ENCODE assay signal across 17 cellular contexts in the genomic region with DNA sequence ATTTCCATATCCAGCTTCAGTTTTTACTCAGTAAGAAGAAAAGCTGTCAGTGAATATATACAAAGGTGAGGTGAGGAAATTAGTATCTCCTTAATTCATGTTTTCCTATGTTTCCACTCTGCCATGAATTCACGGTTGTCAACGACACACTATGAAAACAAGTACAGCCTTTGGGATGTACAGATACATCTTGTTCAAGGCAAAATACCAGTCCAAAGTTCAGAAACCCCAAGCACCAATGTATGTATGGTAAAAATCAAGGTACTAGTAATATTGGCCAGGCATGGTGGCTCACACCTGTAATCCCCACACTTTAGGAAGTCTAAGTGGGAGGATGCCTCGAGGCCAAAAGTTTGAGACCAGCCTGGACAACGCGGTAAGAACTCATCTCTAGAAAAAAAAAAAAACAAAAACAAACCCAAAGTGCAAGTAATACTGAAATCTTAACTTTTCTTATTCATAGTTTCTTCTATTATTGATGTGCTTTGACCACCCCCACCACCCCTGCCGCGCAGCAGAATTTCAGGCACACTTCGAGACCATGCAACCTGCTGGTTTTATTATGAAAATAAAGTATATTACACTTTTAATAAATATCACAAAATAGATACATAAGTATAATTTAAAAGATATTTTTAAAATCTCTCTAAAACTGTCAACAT. TPM values are rescaled to one million over a fixed set of nuclear protein-coding genes. Genes with fewer than 3 reads are reported as not detected.
DNase-seq lines count a peak whose midpoint lies in the region; ATAC-seq, FAIRE-seq and TF ChIP-seq lines count a peak whose summit lies in the region.
"Had no signal": no experiment of that assay in that cellular context is flagged by ENCODE, and none has a peak within 500 bp of the region (broad histone marks: within the 10 kb centered on the region; RNA-seq: fewer than 3 reads in every experiment).

No MANE protein-coding gene starts in this region.

- FAIRE-seq in D721Med (lab: Jason Lieb, UNC): no peak
- FAIRE-seq: endothelial cell of umbilical vein, frontal cortex had no signal

- no peak for TF ChIP-seq CTCF in D721Med (IDR thresholded peaks at IDR 0.05; ENCODE audit: insufficient read depth, missing control alignments)

- H3K27me3 Mint-ChIP-seq in activated CD4-positive, alpha-beta T cell treated with anti-CD3 and anti-CD28 coated beads for 36 hours: no peaks in the 10 kb centered on the region
- H3K27me3 Mint-ChIP-seq in CD4-positive, CD25-positive, alpha-beta regulatory T cell: no peaks in the 10 kb centered on the region
- no peaks in the 10 kb centered on the region for H3K27me3 Mint-ChIP-seq in activated T-helper 1 cell treated with anti-CD3 and anti-CD28 coated beads, Interleukin-12 subunit alpha, Interleukin-12 subunit beta, Interleukin-2, Interleukin-4 antibody, amounts not matched to agents 30 ng/mL and 10 ng/mL and 1 ng/mL, durations not matched to agents 14 hours and 24 hours and 36 hours (ENCODE audit: insufficient read depth)
- H3K27me3 Mint-ChIP-seq in immature natural killer cell (ENCODE audit: low read depth in 3 of 3): peaks cover 30 to 55% (median 44%) of the 10 kb centered on the region in 3 donors

- peak overlapping the region; percentile 72 for H3K4me3 ChIP-seq in CD4-positive, CD25-positive, alpha-beta regulatory T cell (ENCODE audit: low read depth, low read length)
- H3K4me3 ChIP-seq: colonic mucosa, upper lobe of right lung had no signal

- CTCF ChIA-PET in activated CD4-positive, alpha-beta T cell treated with anti-CD3 and anti-CD28 coated beads for 36 hours (lab: Charles Lee): interaction anchor here (0.6 to 2.0 kb wide), 4 partner anchors 10 to 30 kb away, joined by 3 to 4 read pairs (median 4); no protein-coding TSS in a partner anchor

- peak; percentile 62 for DNase-seq in activated CD4-positive, alpha-beta T cell treated with anti-CD3 and anti-CD28 coated beads for 36 hours
- no peak for DNase-seq in activated CD4-positive, alpha-beta T cell treated with anti-CD3 and anti-CD28 coated beads, Interleukin-2, amount 50 U/mL, for 4 hours
- no peak for DNase-seq in CD4-positive, CD25-positive, alpha-beta regulatory T cell
- DNase-seq in activated T-helper 1 cell treated with anti-CD3 and anti-CD28 coated beads, Interleukin-12 subunit alpha, Interleukin-12 subunit beta, Interleukin-2, Interleukin-4 antibody, amounts not matched to agents 30 ng/mL and 10 ng/mL and 1 ng/mL, durations not matched to agents 14 hours and 24 hours and 36 hours (ENCODE audit: low spot score): no peak
- DNase-seq in immature natural killer cell: no peak
- DNase-seq in SIG-M5 treated with dmso at 0.1 percent for 504 hours (lab: John Stamatoyannopoulos, UW; ENCODE audit: unreplicated experiment): no peak
- no peak for DNase-seq in D721Med (ENCODE audit: insufficient read length, low spot score)
- DNase-seq: colonic mucosa, NCI-H1092, NCI-H82, upper lobe of right lung had no signal

- H3K9me3 Mint-ChIP-seq in activated CD4-positive, alpha-beta T cell treated with anti-CD3 and anti-CD28 coated beads for 36 hours (ENCODE audit: low read depth): no peaks in the 10 kb centered on the region
- no peaks in the 10 kb centered on the region for H3K9me3 Mint-ChIP-seq in CD4-positive, CD25-positive, alpha-beta regulatory T cell
- H3K9me3 Mint-ChIP-seq in activated T-helper 1 cell treated with anti-CD3 and anti-CD28 coated beads, Interleukin-12 subunit alpha, Interleukin-12 subunit beta, Interleukin-2, Interleukin-4 antibody, amounts not matched to agents 30 ng/mL and 10 ng/mL and 1 ng/mL, durations not matched to agents 14 hours and 24 hours and 36 hours: no peaks in the 10 kb centered on the region
- H3K9me3 Mint-ChIP-seq in immature natural killer cell: no peaks in the 10 kb centered on the region

- H3K9me3 ChIP-seq in CD4-positive, CD25-positive, alpha-beta regulatory T cell (ENCODE audit: control insufficient read depth in 2 of 2, low read length in 2 of 2): no peaks in the 10 kb centered on the region
- H3K9me3 ChIP-seq: colonic mucosa, upper lobe of right lung had no signal

- H3K27ac Mint-ChIP-seq in activated CD4-positive, alpha-beta T cell treated with anti-CD3 and anti-CD28 coated beads for 36 hours: peak overlapping the region; percentile 70
- peak overlapping the region; percentile 68 to 95 (median 90) for H3K27ac Mint-ChIP-seq in CD4-positive, CD25-positive, alpha-beta regulatory T cell
- H3K27ac Mint-ChIP-seq in activated T-helper 1 cell treated with anti-CD3 and anti-CD28 coated beads, Interleukin-12 subunit alpha, Interleukin-12 subunit beta, Interleukin-2, Interleukin-4 antibody, amounts not matched to agents 30 ng/mL and 10 ng/mL and 1 ng/mL, durations not matched to agents 14 hours and 24 hours and 36 hours: peak overlapping the region; percentile 88
- peak overlapping the region in 5 of 6 donors; percentile 74 to 89 (median 80) for H3K27ac Mint-ChIP-seq in immature natural killer cell

- peak overlapping the region; percentile 76 for H3K27ac ChIP-seq in CD4-positive, CD25-positive, alpha-beta regulatory T cell (ENCODE audit: insufficient read depth, low read length, poor library complexity, severe bottlenecking)
- H3K27ac ChIP-seq: C4-2B, colonic mucosa, upper lobe of right lung, VCaP had no signal

- H3K36me3 ChIP-seq in CD4-positive, CD25-positive, alpha-beta regulatory T cell (ENCODE audit: control insufficient read depth, insufficient read depth, low read length): no peaks in the 10 kb centered on the region
- H3K36me3 ChIP-seq: colonic mucosa, upper lobe of right lung had no signal

- peak overlapping the region; percentile 32 for H3K4me3 Mint-ChIP-seq in activated CD4-positive, alpha-beta T cell treated with anti-CD3 and anti-CD28 coated beads for 36 hours
- H3K4me3 Mint-ChIP-seq in CD4-positive, CD25-positive, alpha-beta regulatory T cell: peak overlapping the region; percentile 52 to 69 (median 56)
- peak overlapping the region; percentile 46 for H3K4me3 Mint-ChIP-seq in activated T-helper 1 cell treated with anti-CD3 and anti-CD28 coated beads, Interleukin-12 subunit alpha, Interleukin-12 subunit beta, Interleukin-2, Interleukin-4 antibody, amounts not matched to agents 30 ng/mL and 10 ng/mL and 1 ng/mL, durations not matched to agents 14 hours and 24 hours and 36 hours
- H3K4me3 Mint-ChIP-seq in immature natural killer cell: peak overlapping the region; percentile 64 to 78 (median 73)

- H3K27me3 ChIP-seq in CD4-positive, CD25-positive, alpha-beta regulatory T cell (ENCODE audit: control insufficient read depth, insufficient read depth, low read length): no peaks in the 10 kb centered on the region
- H3K27me3 ChIP-seq: colonic mucosa, upper lobe of right lung had no signal

- peaks cover 75% of the 10 kb centered on the region for H3K4me1 ChIP-seq in CD4-positive, CD25-positive, alpha-beta regulatory T cell (ENCODE audit: control insufficient read depth, insufficient read depth, low read length, poor library complexity, severe bottlenecking)

- H3K36me3 Mint-ChIP-seq in activated CD4-positive, alpha-beta T cell treated with anti-CD3 and anti-CD28 coated beads for 36 hours (ENCODE audit: low read depth): peaks cover 22% of the 10 kb centered on the region
- peaks cover 14% of the 10 kb centered on the region for H3K36me3 Mint-ChIP-seq in CD4-positive, CD25-positive, alpha-beta regulatory T cell
- H3K36me3 Mint-ChIP-seq in activated T-helper 1 cell treated with anti-CD3 and anti-CD28 coated beads, Interleukin-12 subunit alpha, Interleukin-12 subunit beta, Interleukin-2, Interleukin-4 antibody, amounts not matched to agents 30 ng/mL and 10 ng/mL and 1 ng/mL, durations not matched to agents 14 hours and 24 hours and 36 hours (ENCODE audit: low read depth): peaks cover 13% of the 10 kb centered on the region
- H3K36me3 Mint-ChIP-seq in immature natural killer cell: peaks cover 3 to 14% (median 13%) of the 10 kb centered on the region in 3 donors

- H3K4me1 Mint-ChIP-seq in activated CD4-positive, alpha-beta T cell treated with anti-CD3 and anti-CD28 coated beads for 36 hours: peaks cover 60% of the 10 kb centered on the region
- H3K4me1 Mint-ChIP-seq in CD4-positive, CD25-positive, alpha-beta regulatory T cell: peaks cover 41 to 64% (median 51%) of the 10 kb centered on the region in 4 donors
- H3K4me1 Mint-ChIP-seq in activated T-helper 1 cell treated with anti-CD3 and anti-CD28 coated beads, Interleukin-12 subunit alpha, Interleukin-12 subunit beta, Interleukin-2, Interleukin-4 antibody, amounts not matched to agents 30 ng/mL and 10 ng/mL and 1 ng/mL, durations not matched to agents 14 hours and 24 hours and 36 hours (ENCODE audit: low read depth): peaks cover 56% of the 10 kb centered on the region
- peaks cover 72 to 74% of the 10 kb centered on the region in 2 donors for H3K4me1 Mint-ChIP-seq in immature natural killer cell

- intact Hi-C loops in activated CD4-positive, alpha-beta T cell treated with anti-CD3 and anti-CD28 coated beads for 36 hours (cut with DNase I, micrococcal nuclease): loop anchor here (2.0 to 5.0 kb wide), 4 partner anchors 43 to 192 kb away; no protein-coding TSS in a partner anchor
- intact Hi-C loops in activated T-helper 1 cell treated with anti-CD3 and anti-CD28 coated beads, Interleukin-12 subunit alpha, Interleukin-12 subunit beta, Interleukin-2, Interleukin-4 antibody, amounts not matched to agents 30 ng/mL and 10 ng/mL and 1 ng/mL, durations not matched to agents 14 hours and 24 hours and 36 hours (cut with micrococcal nuclease): no loop called here

- POLR2A ChIA-PET in activated CD4-positive, alpha-beta T cell treated with anti-CD3 and anti-CD28 coated beads for 36 hours (lab: Charles Lee): interaction anchor here (0.5 to 1.0 kb wide), 4 partner anchors 9 to 38 kb away, joined by 3 to 6 read pairs (median 5); no protein-coding TSS in a partner anchor

- ATAC-seq in activated CD4-positive, alpha-beta T cell treated with anti-CD3 and anti-CD28 coated beads for 36 hours: no peak
- ATAC-seq in CD4-positive, CD25-positive, alpha-beta regulatory T cell (ENCODE audit: low read depth in 2 of 2): no peak
- ATAC-seq in GM21447 (IDR thresholded peaks at IDR 0.05; ENCODE audit: unreplicated experiment): no peak
- ATAC-seq: SK-N-SH treated with all-trans-retinoic acid at 6 μM for 48 hours, upper lobe of right lung had no signal

RNA-seq across cellular contexts. Expression of a gene that starts 3.5 kb away (rescaled TPM):
- total RNA-seq in activated CD4-positive, alpha-beta T cell treated with anti-CD3 and anti-CD28 coated beads for 36 hours: 10 to 100 TPM; 68.5 to 73.7 TPM
- total RNA-seq in CD4-positive, CD25-positive, alpha-beta regulatory T cell: 115 TPM
- polyA plus RNA-seq in CD4-positive, CD25-positive, alpha-beta regulatory T cell: 10 to 100 TPM; 55.3 to 94.3 (median 64.7) TPM
- total RNA-seq in activated T-helper 1 cell treated with anti-CD3 and anti-CD28 coated beads, Interleukin-12 subunit alpha, Interleukin-12 subunit beta, Interleukin-2, Interleukin-4 antibody, amounts not matched to agents 30 ng/mL and 10 ng/mL and 1 ng/mL, durations not matched to agents 14 hours and 24 hours and 36 hours: 59.1 and 63.1 TPM in 2 replicates
- 10 to 100 TPM; 70.1 to 95.7 (median 84.0) TPM for polyA plus RNA-seq in immature natural killer cell

RNA-seq across cellular contexts. Expression of a gene that starts 30.6 kb away (rescaled TPM):
- 10 to 100 TPM; 14.0 to 15.2 TPM for total RNA-seq in activated CD4-positive, alpha-beta T cell treated with anti-CD3 and anti-CD28 coated beads for 36 hours
- total RNA-seq in CD4-positive, CD25-positive, alpha-beta regulatory T cell: 9.6 TPM
- 10 to 100 TPM in 3 of 4 donors, 1 to 10 TPM in 1; 8.3 to 13.5 (median 12.6) TPM for polyA plus RNA-seq in CD4-positive, CD25-positive, alpha-beta regulatory T cell
- 11.7 and 16.7 TPM in 2 replicates for total RNA-seq in activated T-helper 1 cell treated with anti-CD3 and anti-CD28 coated beads, Interleukin-12 subunit alpha, Interleukin-12 subunit beta, Interleukin-2, Interleukin-4 antibody, amounts not matched to agents 30 ng/mL and 10 ng/mL and 1 ng/mL, durations not matched to agents 14 hours and 24 hours and 36 hours
- polyA plus RNA-seq in immature natural killer cell: 10 to 100 TPM in 2 of 3 donors, 1 to 10 TPM in 1; 2.8 to 29.8 (median 28.7) TPM
